26 cellular contexts compared by ENCODE assay signal in genomic region chr15:69824075-69824876, GRCh38.
"Had no signal": no experiment of that assay in that cellular context is flagged by ENCODE, and none has a peak within 500 bp of the region (broad histone marks: within the 10 kb centered on the region; RNA-seq: fewer than 3 reads in every experiment).

No MANE protein-coding gene starts in this region.

- FAIRE-seq: colon, small intestine, TTC549 had no signal

- H3K4me1 Mint-ChIP-seq: activated naive CD4-positive, alpha-beta T cell treated with anti-CD3 and anti-CD28 coated beads, Interleukin-2, amount 50 U/mL, for 24 hours; central memory CD8-positive, alpha-beta T cell; immature natural killer cell; stimulated activated memory B cell treated with anti-CD40 and anti-IgM and Interleukin-4, amounts not matched to agents 10 μg/mL and 1 μg/mL and 100 μg/mL, for 72 hours had no signal

- H3K4me1 ChIP-seq: breast epithelium, prostate gland, testis, vagina had no signal

- H3K27me3 ChIP-seq: breast epithelium, hepatocyte, testis, vagina had no signal

- H3K27ac ChIP-seq: breast epithelium, hepatocyte, prostate gland, testis, vagina had no signal

- H3K4me3 Mint-ChIP-seq: activated CD8-positive, alpha-beta T cell treated with anti-CD3 and anti-CD28 coated beads, Interleukin-2, amount 10 ng/mL, durations not matched to agents 7 days and 5 days; activated naive CD4-positive, alpha-beta T cell treated with anti-CD3 and anti-CD28 coated beads, Interleukin-2, amount 50 U/mL, for 24 hours; central memory CD8-positive, alpha-beta T cell; immature natural killer cell; mesothelial cell of epicardium; naive thymus-derived CD8-positive, alpha-beta T cell; stimulated activated memory B cell treated with anti-CD40 and anti-IgM and Interleukin-4, amounts not matched to agents 10 μg/mL and 1 μg/mL and 100 μg/mL, for 72 hours had no signal

- H3K36me3 ChIP-seq: breast epithelium, prostate gland, vagina, WERI-Rb-1 had no signal

- H3K9me3 Mint-ChIP-seq: activated naive CD4-positive, alpha-beta T cell treated with anti-CD3 and anti-CD28 coated beads, Interleukin-2, amount 50 U/mL, for 24 hours; central memory CD8-positive, alpha-beta T cell; immature natural killer cell; mesothelial cell of epicardium; naive thymus-derived CD8-positive, alpha-beta T cell; stimulated activated memory B cell treated with anti-CD40 and anti-IgM and Interleukin-4, amounts not matched to agents 10 μg/mL and 1 μg/mL and 100 μg/mL, for 72 hours had no signal

- H2AFZ ChIP-seq: hepatocyte had no signal

- H3K9me3 ChIP-seq: breast epithelium, prostate gland, testis, vagina had no signal

- H3K79me2 ChIP-seq: hepatocyte had no signal

- H3K27me3 Mint-ChIP-seq: activated naive CD4-positive, alpha-beta T cell treated with anti-CD3 and anti-CD28 coated beads, Interleukin-2, amount 50 U/mL, for 24 hours; central memory CD8-positive, alpha-beta T cell; stimulated activated memory B cell treated with anti-CD40 and anti-IgM and Interleukin-4, amounts not matched to agents 10 μg/mL and 1 μg/mL and 100 μg/mL, for 72 hours had no signal

- H3K36me3 Mint-ChIP-seq: activated naive CD4-positive, alpha-beta T cell treated with anti-CD3 and anti-CD28 coated beads, Interleukin-2, amount 50 U/mL, for 24 hours; immature natural killer cell; mesothelial cell of epicardium; naive thymus-derived CD8-positive, alpha-beta T cell; stimulated activated memory B cell treated with anti-CD40 and anti-IgM and Interleukin-4, amounts not matched to agents 10 μg/mL and 1 μg/mL and 100 μg/mL, for 72 hours had no signal

- DNase-seq: activated CD4-positive, alpha-beta T cell treated with anti-CD3 and anti-CD28 coated beads, Interleukin-2, amount 50 U/mL, for 1 hour; activated CD4-positive, CD25-positive, alpha-beta regulatory T cell treated with anti-CD3 and anti-CD28 coated beads, Interleukin-2, amount 50 U/mL, for 72 hours; activated CD8-positive, alpha-beta T cell treated with anti-CD3 and anti-CD28 coated beads, Interleukin-2, amount 10 ng/mL, durations not matched to agents 7 days and 5 days; activated gamma-delta T cell treated with Interleukin-2 at 50 U/mL for 16 hours; anterior cingulate cortex; effector memory CD4-positive, alpha-beta T cell; foreskin melanocyte; immature natural killer cell; kidney glomerular epithelial cell; left ventricle myocardium superior; mammary epithelial cell; naive thymus-derived CD8-positive, alpha-beta T cell; small intestine; stimulated activated CD4-positive, alpha-beta T cell treated with anti-CD3 and anti-CD28 coated beads, Interleukin-2, amount 100 ng/mL, for 24 hours; testis; WERI-Rb-1 had no signal

- H3K4me2 ChIP-seq: hepatocyte had no signal

- H3K4me3 ChIP-seq: breast epithelium, hepatocyte, prostate gland, testis, vagina had no signal

- H3K27ac Mint-ChIP-seq: activated CD8-positive, alpha-beta T cell treated with anti-CD3 and anti-CD28 coated beads, Interleukin-2, amount 10 ng/mL, durations not matched to agents 7 days and 5 days; activated naive CD4-positive, alpha-beta T cell treated with anti-CD3 and anti-CD28 coated beads, Interleukin-2, amount 50 U/mL, for 24 hours; immature natural killer cell; mesothelial cell of epicardium; stimulated activated memory B cell treated with anti-CD40 and anti-IgM and Interleukin-4, amounts not matched to agents 10 μg/mL and 1 μg/mL and 100 μg/mL, for 72 hours had no signal
